In genomic region chr11:60378359-60378758, GRCh38 we compare ENCODE assay signal across 8 cellular contexts. TPM values are rescaled to one million over a fixed set of nuclear protein-coding genes. Genes with fewer than 3 reads are reported as not detected.
A peak's percentile ranks its signal among the peaks of the same experiment; 100 is the strongest.
DNase-seq lines count a peak whose midpoint lies in the region; ATAC-seq, FAIRE-seq and TF ChIP-seq lines count a peak whose summit lies in the region.

MS4A7 (plus strand) TSS chr11:60378532; CDS start chr11:60383142, 4,610 bp downstream.

- in situ Hi-C loops in HepG2 (cut with HindIII; ENCODE audit: extremely low pct_ligation_motif_present, low pct_unique_long_range_greater_than_20kb) (no loop called here), gastrocnemius medialis (cut with MboI; ENCODE audit: low sequenced_read_pairs in 4 of 4) (no loop called here)

- no peak for FAIRE-seq in HepG2 (lab: Jason Lieb, UNC)

- H3K36me3 ChIP-seq in liver (ENCODE audit: control insufficient read depth in 4 of 4, insufficient read depth in 3 of 4, low read depth in 1 of 4, low read length in 3 of 4) (no peaks in the 10 kb centered on the region), HepG2 (replicated peaks in 1 of 2; ENCODE audit: control insufficient read depth in 1 of 2, insufficient read depth in 2 of 2, low read length in 2 of 2) (no peaks in the 10 kb centered on the region), ascending aorta (no peaks in the 10 kb centered on the region), gastrocnemius medialis (no peaks in the 10 kb centered on the region)

- H2AFZ ChIP-seq in HepG2 (ENCODE audit: low read length): no peak within 1 kb of the TSS

- no peak within 1 kb of the TSS for H3K4me3 ChIP-seq in liver (ENCODE audit: low read depth in 1 of 3, low read length in 3 of 3)
- H3K4me3 ChIP-seq in HepG2 (replicated peaks in 1 of 3; ENCODE audit: insufficient read depth in 1 of 3, low read depth in 2 of 3, low read length in 3 of 3): no peak within 1 kb of the TSS
- H3K4me3 ChIP-seq in ascending aorta: peak within 1 kb of the TSS in 1 of 2 donors; percentile 10
- H3K4me3 ChIP-seq in gastrocnemius medialis: peak within 1 kb of the TSS in 1 of 4 donors; percentile 25

- TF ChIP-seq RAD21 in liver (IDR thresholded peaks at IDR 0.05): no peak
- TF ChIP-seq RAD21 in HepG2 (CRISPR knock-in tag; IDR thresholded peaks at IDR 0.05): no peak

- no peaks in the 10 kb centered on the region for H4K20me1 ChIP-seq in HepG2 (ENCODE audit: insufficient read depth, low read length)

- POLR2A ChIA-PET in HepG2 (lab: Yijun Ruan, JAX): no interaction called here

- no peaks in the 10 kb centered on the region for H3K79me2 ChIP-seq in HepG2 (ENCODE audit: insufficient read depth, low read length)

- peaks cover 0 to 3% (median 0%) of the 10 kb centered on the region in 4 donors for H3K27me3 ChIP-seq in liver (ENCODE audit: control insufficient read depth in 4 of 4, insufficient read depth in 4 of 4, low read length in 3 of 4)
- peaks cover 0 to 10% of the 10 kb centered on the region in 2 experiments; a peak in 1 of 5 replicates for H3K27me3 ChIP-seq in HepG2 (ENCODE audit: control insufficient read depth in 1 of 2, insufficient read depth in 2 of 2, low read length in 2 of 2)
- no peaks in the 10 kb centered on the region for H3K27me3 ChIP-seq in ascending aorta
- no peaks in the 10 kb centered on the region for H3K27me3 ChIP-seq in gastrocnemius medialis

- no peak for TF ChIP-seq EP300 in HepG2 (IDR thresholded peaks at IDR 0.05; ENCODE audit: low read depth in 2 of 2, low read length in 2 of 2)
- TF ChIP-seq EP300 in HepG2 (CRISPR knock-in tag; IDR thresholded peaks at IDR 0.05; ENCODE audit: borderline replicate concordance): no peak

- no peaks in the 10 kb centered on the region for H3K4me1 ChIP-seq in liver (ENCODE audit: control insufficient read depth in 4 of 4, insufficient read depth in 4 of 4, low read length in 3 of 4)
- H3K4me1 ChIP-seq in HepG2 (ENCODE audit: insufficient read depth, low read length): no peaks in the 10 kb centered on the region
- H3K4me1 ChIP-seq in ascending aorta: no peaks in the 10 kb centered on the region
- no peaks in the 10 kb centered on the region for H3K4me1 ChIP-seq in gastrocnemius medialis

- BruUV-seq in HepG2 (replicated peaks; lab: Mats Ljungman, UMichigan): no TSS peak

- H3K27ac ChIP-seq in liver (ENCODE audit: low read depth in 1 of 2, low read length in 2 of 2) (peak within 1 kb of the TSS; percentile 3 to 50), HepG2 (ENCODE audit: extremely low read length, insufficient read depth, low read length) (no peak within 1 kb of the TSS), ascending aorta (peak within 1 kb of the TSS; percentile 45 to 48), gastrocnemius medialis (peak within 1 kb of the TSS in 2 of 4 donors; percentile 5 to 31)

- 41% methylated on average over 3 of the region's 3 CpGs for WGBS in liver
- WGBS in HepG2 (ENCODE audit: low lambda C conversion rate): 0% methylated on average over 3 of the region's 3 CpGs

- CTCF ChIA-PET in HepG2 (lab: Yijun Ruan, JAX; ENCODE audit: low intra/inter-chr PET ratio, low total read pairs): no interaction called here

- TF ChIP-seq CTCF in liver (IDR thresholded peaks at IDR 0.05; ENCODE audit: low read depth, low read length, missing input control) (no peak), HepG2 (CRISPR knock-in tag; IDR thresholded peaks at IDR 0.05) (no peak), ascending aorta (IDR thresholded peaks at IDR 0.05) (no peak), gastrocnemius medialis (IDR thresholded peaks at IDR 0.05 in 4 of 5, conservative IDR thresholded peaks at IDR 0.05 in 1 of 5) (no peak)

- H3K4me2 ChIP-seq in HepG2 (ENCODE audit: low read depth, low read length): no peak within 1 kb of the TSS

- H3K9ac ChIP-seq in liver (ENCODE audit: low read depth in 1 of 2, low read length in 2 of 2) (no peak within 1 kb of the TSS), HepG2 (ENCODE audit: insufficient read depth, low read depth, low read length) (no peak within 1 kb of the TSS)

- intact Hi-C loops in HepG2 (cut with micrococcal nuclease; ENCODE audit: unreplicated experiment): no loop called here
- intact Hi-C loops in ascending aorta (cut with DNase I): no loop called here
- intact Hi-C loops in gastrocnemius medialis (cut with DNase I; ENCODE audit: low total_unique reads): no loop called here

- TF ChIP-seq POLR2A in HepG2 (IDR thresholded peaks at IDR 0.05; ENCODE audit: insufficient read depth in 1 of 2, low read depth in 2 of 2, low read length in 2 of 2) (no peak), gastrocnemius medialis (IDR thresholded peaks at IDR 0.05) (peak; percentile 29 to 39)

- no peak for ATAC-seq in HepG2
- peak; percentile 97 for ATAC-seq in HG03378 (IDR thresholded peaks at IDR 0.05; ENCODE audit: unreplicated experiment)
- no peak for ATAC-seq in gastrocnemius medialis

- H3K9me3 ChIP-seq in liver (ENCODE audit: control insufficient read depth in 4 of 4, low read length in 3 of 4): no peaks in the 10 kb centered on the region
- H3K9me3 ChIP-seq in HepG2 (ENCODE audit: low read length): no peaks in the 10 kb centered on the region
- H3K9me3 ChIP-seq in ascending aorta: no peaks in the 10 kb centered on the region
- H3K9me3 ChIP-seq in gastrocnemius medialis: no peaks in the 10 kb centered on the region

- DNase-seq in HepG2 (ENCODE audit: low spot score) (no peak), ascending aorta (ENCODE audit: low spot score in 2 of 2) (no peak), gastrocnemius medialis (peak; percentile 16 to 34), GM03348 (ENCODE audit: low spot score) (no peak), 8988T (no peak), NCI-H2227 (lab: John Stamatoyannopoulos, UW; ENCODE audit: unreplicated experiment) (no peak)

TF ChIP-seq in liver, 16 proteins besides CTCF, POLR2A, EP300 and RAD21:
- TF ChIP-seq TAF1 (conservative IDR thresholded peaks at IDR 0.05) (peak; percentile 43), RXRA (IDR thresholded peaks at IDR 0.05) (no peak)

TF ChIP-seq in HepG2, 621 proteins besides CTCF, POLR2A, EP300 and RAD21 (continues in another document):
- TF ChIP-seq HIC2 (CRISPR knock-in tag; IDR thresholded peaks at IDR 0.05; ENCODE audit: low read depth) (no peak), U2AF1 (optimal IDR thresholded peaks at IDR 0.05; ENCODE audit: low read depth, low read length) (no peak), RFX1 (IDR thresholded peaks at IDR 0.05) (no peak), ZNF441 (CRISPR knock-in tag; IDR thresholded peaks at IDR 0.05; ENCODE audit: borderline replicate concordance) (no peak), SATB2 (CRISPR knock-in tag; IDR thresholded peaks at IDR 0.05) (no peak), ZNF138 (CRISPR knock-in tag; IDR thresholded peaks at IDR 0.05; ENCODE audit: low read depth) (no peak), ATM (IDR thresholded peaks at IDR 0.05; ENCODE audit: borderline replicate concordance) (no peak), ZNF253 (CRISPR knock-in tag; IDR thresholded peaks at IDR 0.05; ENCODE audit: borderline replicate concordance) (no peak), NFYC (CRISPR knock-in tag; IDR thresholded peaks at IDR 0.05) (no peak), ZBTB14 (CRISPR knock-in tag; IDR thresholded peaks at IDR 0.05) (no peak)

RNA-seq across cellular contexts. Expression of gene MS4A7, which starts in this region (rescaled TPM):
- 10 to 100 TPM; 32.0 to 50.0 TPM for total RNA-seq in liver
- 10 to 100 TPM; 16.3 to 25.1 TPM for polyA plus RNA-seq in liver
- not detected in 2 replicates for total RNA-seq in HepG2 (2016; rRNA removed; fragmentation: Illumina TruSeq; extraction: Trizol)
- total RNA-seq in HepG2 (2016; cell fraction: cytosol; rRNA removed; fragmentation: Illumina TruSeq; extraction: Trizol; ENCODE audit: low read depth): not detected in 2 replicates
- not detected in 2 replicates for total RNA-seq in HepG2 (2016; cell fraction: insoluble cytoplasmic fraction; rRNA removed; fragmentation: Illumina TruSeq; extraction: Trizol)
- not detected in 2 replicates for total RNA-seq in HepG2 (2016; cell fraction: membrane; rRNA removed; fragmentation: Illumina TruSeq; extraction: Trizol)
- not detected in 2 replicates for total RNA-seq in HepG2 (2016; cell fraction: nucleus; rRNA removed; fragmentation: Illumina TruSeq; extraction: Trizol)
- polyA plus RNA-seq in HepG2 (2011; rRNA removed): not detected in 2 replicates
- not detected in 2 replicates for polyA plus RNA-seq in HepG2 (2011; cell fraction: cytosol; rRNA removed)
- not detected in 2 replicates for polyA plus RNA-seq in HepG2 (2011; cell fraction: nucleus; rRNA removed)
- not detected in 2 replicates for polyA plus RNA-seq in HepG2 (2012)
- polyA plus RNA-seq in HepG2 (2016; cell fraction: cytosol; fragmentation: Illumina TruSeq; extraction: Trizol; ENCODE audit: low read depth): not detected in 2 replicates
- not detected in 2 replicates for polyA plus RNA-seq in HepG2 (2016; cell fraction: insoluble cytoplasmic fraction; fragmentation: Illumina TruSeq; extraction: Trizol; ENCODE audit: low read depth)
- not detected in 2 replicates for polyA plus RNA-seq in HepG2 (2016; cell fraction: membrane; fragmentation: Illumina TruSeq; extraction: Trizol; ENCODE audit: low read depth)
- not detected in 2 replicates for polyA plus RNA-seq in HepG2 (2016; cell fraction: nucleus; fragmentation: Illumina TruSeq; extraction: Trizol; ENCODE audit: insufficient read depth, low read depth)
- not detected in 2 replicates for polyA minus RNA-seq in HepG2 (2011; rRNA and poly(A)+ RNA removed; ENCODE audit: low replicate concordance)
- polyA minus RNA-seq in HepG2 (2011; cell fraction: cytosol; rRNA and poly(A)+ RNA removed): not detected in 2 replicates
- not detected in 2 replicates for polyA minus RNA-seq in HepG2 (2011; cell fraction: nucleus; rRNA and poly(A)+ RNA removed)
- 114 TPM for total RNA-seq in ascending aorta
- 1 to 10 TPM; 2.5 to 8.9 (median 7.4) TPM for total RNA-seq in gastrocnemius medialis

Comparison
In these comparisons a context has a peak if more than half of its experiments do, and no peak if none do; other contexts are left out.
1. RNA of gene MS4A7 (polyA plus RNA-seq): 16.3 to 25.1 TPM in liver; not detected in HepG2; every median in the first group is over 10 times any median in the second.
2. DNase-seq: peak in gastrocnemius medialis (2 of 2); none in HepG2 (single experiment), ascending aorta (0 of 2), GM03348 (single experiment), 8988T (single experiment) and NCI-H2227 (single experiment).
3. POLR2A ChIP-seq: peak in gastrocnemius medialis (2 of 2); none in HepG2 (0 of 2).